In genomic region chr2:173075056-173075780, GRCh38 we compare ENCODE assay signal across 8 cellular contexts. TPM values are rescaled to one million over a fixed set of nuclear protein-coding genes. Genes with fewer than 3 reads are reported as not detected.
A peak's percentile ranks its signal among the peaks of the same experiment; 100 is the strongest.
DNase-seq lines count a peak whose midpoint lies in the region; ATAC-seq and TF ChIP-seq lines count a peak whose summit lies in the region.

No MANE protein-coding gene starts in this region.

- POLR2A ChIA-PET in AG04449 (lab: Yijun Ruan, JAX) = no interaction called here
- POLR2A ChIA-PET in activated naive CD8-positive, alpha-beta T cell treated with anti-CD3 and anti-CD28 coated beads, Interleukin-2, amount 10 ng/mL, durations not matched to agents 7 days and 5 days (lab: Charles Lee) = no interaction called here

- 9% methylated on average over 25 of the region's 25 CpGs for WGBS in liver

- no peaks in the 10 kb centered on the region for H3K9me2 ChIP-seq in GM23338 (ENCODE audit: insufficient read depth)

- H4K20me1 ChIP-seq in GM23338 (replicated peaks; ENCODE audit: insufficient read depth) = no peaks in the 10 kb centered on the region

- H3K27ac ChIP-seq in GM23338 (ENCODE audit: low read depth) = no peak overlapping the region
- peak overlapping the region; percentile 87 to 88 for H3K27ac ChIP-seq in liver (ENCODE audit: low read depth in 1 of 2, low read length in 2 of 2)

- no peak for DNase-seq in AG04449 (ENCODE audit: low read depth, low spot score)
- DNase-seq in GM23338 (ENCODE audit: low spot score) = peak; percentile 65
- DNase-seq in activated naive CD8-positive, alpha-beta T cell treated with anti-CD3 and anti-CD28 coated beads, Interleukin-2, amount 10 ng/mL, durations not matched to agents 7 days and 5 days = no peak
- no peak for DNase-seq in type B pancreatic cell (ENCODE audit: extremely low spot score, unreplicated experiment)
- no peak for DNase-seq in COLO668 (lab: John Stamatoyannopoulos, UW; ENCODE audit: unreplicated experiment)

- H3F3A ChIP-seq in GM23338 (replicated peaks; ENCODE audit: low read depth) = 0 out of 2 replicates have a peak, but pooled peaks cover 4% of the 10 kb centered on the region

- no peak for TF ChIP-seq CTCF in AG04449 (IDR thresholded peaks at IDR 0.05; ENCODE audit: insufficient read depth, low read length, missing control alignments)
- no peak; a peak in 1 of 4 replicates for TF ChIP-seq CTCF in GM23338 (conservative IDR thresholded peaks at IDR 0.05; ENCODE audit: low read depth in 2 of 2)
- TF ChIP-seq CTCF in liver (IDR thresholded peaks at IDR 0.05; ENCODE audit: low read depth, low read length, missing input control) = no peak
- TF ChIP-seq CTCF in type B pancreatic cell (conservative IDR thresholded peaks at IDR 0.05) = no peak

- H3K4me1 ChIP-seq in GM23338 (ENCODE audit: insufficient read depth) (peaks cover 10% of the 10 kb centered on the region), liver (ENCODE audit: control insufficient read depth in 4 of 4, insufficient read depth in 4 of 4, low read length in 3 of 4) (peaks cover 0 to 11% (median 4%) of the 10 kb centered on the region in 4 donors)

- peak overlapping the region; percentile 96 for H2AFZ ChIP-seq in GM23338

- H3K9ac ChIP-seq in liver (ENCODE audit: low read depth in 1 of 2, low read length in 2 of 2) = peak overlapping the region; percentile 33 to 84

- H3K36me3 Mint-ChIP-seq in GM23338 (ENCODE audit: low read depth) = 0 out of 3 replicates have a peak, but pooled peaks cover 1% of the 10 kb centered on the region
- peaks cover 2% of the 10 kb centered on the region for H3K36me3 Mint-ChIP-seq in activated naive CD8-positive, alpha-beta T cell treated with anti-CD3 and anti-CD28 coated beads, Interleukin-2, amount 10 ng/mL, durations not matched to agents 7 days and 5 days
- no peaks in the 10 kb centered on the region for H3K36me3 Mint-ChIP-seq in type B pancreatic cell

- H3K9me3 Mint-ChIP-seq in GM23338 (no peaks in the 10 kb centered on the region), type B pancreatic cell (no peaks in the 10 kb centered on the region)
- H3K9me3 Mint-ChIP-seq in activated naive CD8-positive, alpha-beta T cell treated with anti-CD3 and anti-CD28 coated beads, Interleukin-2, amount 10 ng/mL, durations not matched to agents 7 days and 5 days = no peaks in the 10 kb centered on the region

- no peaks in the 10 kb centered on the region for H3K9me3 ChIP-seq in liver (ENCODE audit: control insufficient read depth in 4 of 4, low read length in 3 of 4)

- peak overlapping the region; percentile 87 for H3K4me3 Mint-ChIP-seq in GM23338
- H3K4me3 Mint-ChIP-seq in activated naive CD8-positive, alpha-beta T cell treated with anti-CD3 and anti-CD28 coated beads, Interleukin-2, amount 10 ng/mL, durations not matched to agents 7 days and 5 days = peak overlapping the region; percentile 77
- H3K4me3 Mint-ChIP-seq in type B pancreatic cell = peak overlapping the region; percentile 94

- no peak overlapping the region for H3K27ac Mint-ChIP-seq in GM23338
- peak overlapping the region; percentile 59 for H3K27ac Mint-ChIP-seq in activated naive CD8-positive, alpha-beta T cell treated with anti-CD3 and anti-CD28 coated beads, Interleukin-2, amount 10 ng/mL, durations not matched to agents 7 days and 5 days
- peak overlapping the region; percentile 80 for H3K27ac Mint-ChIP-seq in type B pancreatic cell

- H3K4me1 Mint-ChIP-seq in GM23338 (peaks cover 17% of the 10 kb centered on the region), type B pancreatic cell (ENCODE audit: unreplicated experiment) (peaks cover 22% of the 10 kb centered on the region)
- H3K4me1 Mint-ChIP-seq in activated naive CD8-positive, alpha-beta T cell treated with anti-CD3 and anti-CD28 coated beads, Interleukin-2, amount 10 ng/mL, durations not matched to agents 7 days and 5 days = peaks cover 22% of the 10 kb centered on the region

- H3K27me3 ChIP-seq in GM23338 (ENCODE audit: insufficient read depth) (peaks cover 9% of the 10 kb centered on the region), liver (ENCODE audit: control insufficient read depth in 4 of 4, insufficient read depth in 4 of 4, low read length in 3 of 4) (no peaks in the 10 kb centered on the region)

- peak overlapping the region; percentile 90 for H3K4me2 ChIP-seq in GM23338

- CTCF ChIA-PET in AG04449 (lab: Yijun Ruan, JAX) = interaction anchor here (0.7 to 3.7 kb wide), 5 partner anchors 11 to 142 kb away, joined by 3 to 24 read pairs (median 3); no protein-coding TSS in a partner anchor

- H3K4me3 ChIP-seq in AG04449 (ENCODE audit: low read depth, low read length) (peak overlapping the region; percentile 74), GM23338 (peak overlapping the region; percentile 83), liver (ENCODE audit: low read depth in 1 of 3, low read length in 3 of 3) (peak overlapping the region in 2 of 3 donors; percentile 63 to 93)

- H3K36me3 ChIP-seq in GM23338 (ENCODE audit: insufficient read depth) (no peaks in the 10 kb centered on the region), liver (ENCODE audit: control insufficient read depth in 4 of 4, insufficient read depth in 3 of 4, low read depth in 1 of 4, low read length in 3 of 4) (no peaks in the 10 kb centered on the region)

- peak in 1 of 2 donors; percentile 2 for TF ChIP-seq RAD21 in liver (IDR thresholded peaks at IDR 0.05)

- peaks cover 7% of the 10 kb centered on the region for H3K27me3 Mint-ChIP-seq in GM23338 (ENCODE audit: insufficient read depth, low read depth, poor library complexity)
- peaks cover 30% of the 10 kb centered on the region for H3K27me3 Mint-ChIP-seq in activated naive CD8-positive, alpha-beta T cell treated with anti-CD3 and anti-CD28 coated beads, Interleukin-2, amount 10 ng/mL, durations not matched to agents 7 days and 5 days
- peaks cover 19% of the 10 kb centered on the region for H3K27me3 Mint-ChIP-seq in type B pancreatic cell

- H3K79me2 ChIP-seq in GM23338 (replicated peaks; ENCODE audit: insufficient read depth) = peaks cover 9% of the 10 kb centered on the region; the same call in 1 of the 2 replicates

- ATAC-seq in GM23338 (peak; percentile 13), GM21367 (IDR thresholded peaks at IDR 0.05; ENCODE audit: unreplicated experiment) (no peak), GM21786 (IDR thresholded peaks at IDR 0.05; ENCODE audit: unreplicated experiment) (no peak)
- no peak for ATAC-seq in activated naive CD8-positive, alpha-beta T cell treated with anti-CD3 and anti-CD28 coated beads, Interleukin-2, amount 10 ng/mL, durations not matched to agents 7 days and 5 days (ENCODE audit: low read depth)

TF ChIP-seq in GM23338, 12 proteins besides CTCF, POLR2A, EP300 and RAD21 (continues in another document):
- TF ChIP-seq EZH2 (IDR thresholded peaks at IDR 0.05; ENCODE audit: low read depth, unreplicated experiment) (no peak), NANOG (IDR thresholded peaks at IDR 0.05; ENCODE audit: borderline replicate concordance) (no peak), EZH2phosphoT487 (IDR thresholded peaks at IDR 0.05; ENCODE audit: unreplicated experiment) (no peak), ETS1 (IDR thresholded peaks at IDR 0.05) (no peak), STAT1 (IDR thresholded peaks at IDR 0.05; ENCODE audit: unreplicated experiment) (no peak), JUNB (IDR thresholded peaks at IDR 0.05; ENCODE audit: unreplicated experiment) (no peak), CREB1 (CRISPR knock-in tag; IDR thresholded peaks at IDR 0.05; ENCODE audit: low read depth) (no peak), ZNF331 (CRISPR knock-in tag; IDR thresholded peaks at IDR 0.05; ENCODE audit: low read depth) (no peak), ZNF114 (CRISPR knock-in tag; IDR thresholded peaks at IDR 0.05) (no peak), POLR2AphosphoS5 (IDR thresholded peaks at IDR 0.05; ENCODE audit: low read depth) (no peak)

TF ChIP-seq in liver, 16 proteins besides CTCF, POLR2A, EP300 and RAD21:
- no peak for TF ChIP-seq NR2F2 (IDR thresholded peaks at IDR 0.05)

RNA-seq across cellular contexts. Expression of gene MAP3K20, which starts 0.4 kb away (rescaled TPM):
- total RNA-seq in GM23338 (2014; rRNA removed; shearing (Covaris generic)) = 9.6 and 13.7 TPM in 2 replicates
- 6.5 and 7.6 TPM in 2 replicates for polyA plus RNA-seq in GM23338 (2016; fragmentation: Nextera tagmentation; extraction: Ambion mirVana)
- total RNA-seq in activated naive CD8-positive, alpha-beta T cell treated with anti-CD3 and anti-CD28 coated beads, Interleukin-2, amount 10 ng/mL, durations not matched to agents 7 days and 5 days = 10 to 100 TPM; 11.8 to 14.9 TPM
- total RNA-seq in liver = 10 to 100 TPM; 16.8 to 22.6 TPM
- polyA plus RNA-seq in liver = 10 to 100 TPM in 1 of 2 donors, 1 to 10 TPM in 1; 9.1 to 13.1 TPM
- 12.1 and 23.5 TPM in 2 replicates for total RNA-seq in type B pancreatic cell (ENCODE audit: low replicate concordance)
